In genomic region chr12:112196476-112196875, GRCh38 we compare ENCODE assay signal across 29 cellular contexts.
"Had no signal": no experiment of that assay in that cellular context is flagged by ENCODE, and none has a peak within 500 bp of the region (broad histone marks: within the 10 kb centered on the region; RNA-seq: fewer than 3 reads in every experiment).

No MANE protein-coding gene starts in this region.

- H3K27ac ChIP-seq: body of pancreas, epithelial cell of prostate, esophagus squamous epithelium, gastroesophageal sphincter, heart right ventricle, VCaP had no signal

- H3K9me3 Mint-ChIP-seq: activated B cell treated with CpG ODN at 0.5 μM for 24 hours; activated naive CD4-positive, alpha-beta T cell treated with anti-CD3 and anti-CD28 coated beads for 36 hours; activated naive CD4-positive, alpha-beta T cell treated with anti-CD3 and anti-CD28 coated beads, Interleukin-2, amount 50 U/mL, for 24 hours; activated naive CD8-positive, alpha-beta T cell treated with anti-CD3 and anti-CD28 coated beads, Interleukin-2, amount 10 ng/mL, durations not matched to agents 7 days and 5 days; activated T-cell treated with anti-CD3 and anti-CD28 coated beads, Interleukin-2, amount 50 U/mL, for 4 hours; activated T-helper 1 cell treated with anti-CD3 and anti-CD28 coated beads, Interleukin-12 subunit alpha, Interleukin-12 subunit beta, Interleukin-2, Interleukin-4 antibody, amounts not matched to agents 30 ng/mL and 10 ng/mL and 1 ng/mL, durations not matched to agents 14 hours and 24 hours and 36 hours; activated T-helper 2 cell treated with anti-CD3 and anti-CD28 coated beads, Interferon-gamma antibody, Interleukin-2, Interleukin-4, amounts not matched to agents 10 μg/mL and 5 μg/mL and 100 μg/mL, durations not matched to agents 14 hours and 24 hours and 36 hours had no signal

- H3K9me3 ChIP-seq: body of pancreas, esophagus squamous epithelium, gastroesophageal sphincter, heart right ventricle had no signal

- H3K27me3 Mint-ChIP-seq: activated B cell treated with CpG ODN at 0.5 μM for 24 hours; activated naive CD4-positive, alpha-beta T cell treated with anti-CD3 and anti-CD28 coated beads, Interleukin-2, amount 50 U/mL, for 24 hours; activated naive CD8-positive, alpha-beta T cell treated with anti-CD3 and anti-CD28 coated beads, Interleukin-2, amount 10 ng/mL, durations not matched to agents 7 days and 5 days had no signal

- H3K4me3 ChIP-seq: body of pancreas, esophagus squamous epithelium, gastroesophageal sphincter, heart right ventricle had no signal

- H3K4me1 Mint-ChIP-seq: activated B cell treated with CpG ODN at 0.5 μM for 24 hours; activated naive CD4-positive, alpha-beta T cell treated with anti-CD3 and anti-CD28 coated beads, Interleukin-2, amount 50 U/mL, for 24 hours had no signal

- H3K4me1 ChIP-seq: body of pancreas had no signal

- H3K27ac Mint-ChIP-seq: activated B cell treated with CpG ODN at 0.5 μM for 24 hours; activated naive CD4-positive, alpha-beta T cell treated with anti-CD3 and anti-CD28 coated beads for 36 hours; activated naive CD4-positive, alpha-beta T cell treated with anti-CD3 and anti-CD28 coated beads, Interleukin-2, amount 50 U/mL, for 24 hours; activated naive CD8-positive, alpha-beta T cell treated with anti-CD3 and anti-CD28 coated beads, Interleukin-2, amount 10 ng/mL, durations not matched to agents 7 days and 5 days; activated T-helper 1 cell treated with anti-CD3 and anti-CD28 coated beads, Interleukin-12 subunit alpha, Interleukin-12 subunit beta, Interleukin-2, Interleukin-4 antibody, amounts not matched to agents 30 ng/mL and 10 ng/mL and 1 ng/mL, durations not matched to agents 14 hours and 24 hours and 36 hours; activated T-helper 2 cell treated with anti-CD3 and anti-CD28 coated beads, Interferon-gamma antibody, Interleukin-2, Interleukin-4, amounts not matched to agents 10 μg/mL and 5 μg/mL and 100 μg/mL, durations not matched to agents 14 hours and 24 hours and 36 hours had no signal

- DNase-seq: activated B cell treated with CpG ODN at 0.5 μM for 24 hours; activated CD4-positive, alpha-beta T cell treated with anti-CD3 and anti-CD28 coated beads for 48 hours; activated CD4-positive, alpha-beta T cell treated with anti-CD3 and anti-CD28 coated beads, Interleukin-2, amount 50 U/mL, for 1 hour; activated CD4-positive, alpha-beta T cell treated with anti-CD3 and anti-CD28 coated beads, Interleukin-2, amount 50 U/mL, for 48 hours; activated CD8-positive, alpha-beta memory T cell treated with anti-CD3 and anti-CD28 coated beads, Interleukin-2, amount 50 U/mL, for 48 hours; activated effector memory CD4-positive, alpha-beta T cell treated with anti-CD3 and anti-CD28 coated beads, Interleukin-2, amount 50 U/mL, for 16 hours; activated naive CD4-positive, alpha-beta T cell treated with anti-CD3 and anti-CD28 coated beads for 36 hours; activated naive CD8-positive, alpha-beta T cell treated with anti-CD3 and anti-CD28 coated beads, Interleukin-2, amount 10 ng/mL, durations not matched to agents 7 days and 5 days; activated T-cell treated with anti-CD3 and anti-CD28 coated beads for 4 hours; activated T-cell treated with anti-CD3 and anti-CD28 coated beads, Interleukin-2, amount 50 U/mL, for 4 hours; amygdala; aorta; body of pancreas; caudate nucleus; cortex of kidney; effector CD8-positive, alpha-beta T cell; esophagus squamous epithelium; foreskin melanocyte; heart right ventricle; SW 1271; T-helper 1 cell; T-helper 2 cell had no signal

- H3K27me3 ChIP-seq: body of pancreas, esophagus squamous epithelium, gastroesophageal sphincter, heart right ventricle had no signal

- ATAC-seq: activated CD4-positive, CD25-positive, alpha-beta regulatory T cell treated with anti-CD3 and anti-CD28 coated beads, Interleukin-2, amount 50 U/mL, for 24 hours; activated T-cell treated with anti-CD3 and anti-CD28 coated beads, Interleukin-2, amount 50 U/mL, for 4 hours; body of pancreas; gastroesophageal sphincter; heart right ventricle had no signal

- H3K4me3 Mint-ChIP-seq: activated B cell treated with CpG ODN at 0.5 μM for 24 hours; activated naive CD4-positive, alpha-beta T cell treated with anti-CD3 and anti-CD28 coated beads for 36 hours; activated naive CD4-positive, alpha-beta T cell treated with anti-CD3 and anti-CD28 coated beads, Interleukin-2, amount 50 U/mL, for 24 hours; activated naive CD8-positive, alpha-beta T cell treated with anti-CD3 and anti-CD28 coated beads, Interleukin-2, amount 10 ng/mL, durations not matched to agents 7 days and 5 days; activated T-cell treated with anti-CD3 and anti-CD28 coated beads, Interleukin-2, amount 50 U/mL, for 4 hours; activated T-helper 1 cell treated with anti-CD3 and anti-CD28 coated beads, Interleukin-12 subunit alpha, Interleukin-12 subunit beta, Interleukin-2, Interleukin-4 antibody, amounts not matched to agents 30 ng/mL and 10 ng/mL and 1 ng/mL, durations not matched to agents 14 hours and 24 hours and 36 hours had no signal
